Comparison of ENCODE assay signal across 17 cellular contexts in genomic region chr2:140185076-140185475, GRCh38.
A peak's percentile ranks its signal among the peaks of the same experiment; 100 is the strongest.
DNase-seq lines count a peak whose midpoint lies in the region; ATAC-seq and TF ChIP-seq lines count a peak whose summit lies in the region.
"Had no signal": no experiment of that assay in that cellular context is flagged by ENCODE, and none has a peak within 500 bp of the region (broad histone marks: within the 10 kb centered on the region; RNA-seq: fewer than 3 reads in every experiment).

No MANE protein-coding gene starts in this region.

- no peak for TF ChIP-seq CTCF in choroid plexus epithelial cell (conservative IDR thresholded peaks at IDR 0.05; ENCODE audit: low read depth, low read length)

- no peak overlapping the region for H3K4me3 ChIP-seq in choroid plexus epithelial cell (ENCODE audit: low read depth, low read length)
- H3K4me3 ChIP-seq: BLaER1 treated with 17β-estradiol and CSF1 and Interleukin-3, amounts not matched to agents 10 nM and 100 nM; GM12878 had no signal

- DNase-seq in NCI-H446 treated with DMSO at 0.1 percent for 48 hours (lab: John Stamatoyannopoulos, UW) (peak; percentile 27), cerebellar cortex (ENCODE audit: low spot score) (peak; percentile 61), choroid plexus epithelial cell (ENCODE audit: low read depth) (peak; percentile 31), GM19238 (ENCODE audit: insufficient read length, low spot score) (no peak), AG08396 (ENCODE audit: low spot score) (no peak)
- DNase-seq: 8988T; ACHN; AML-193; Caco-2; Calu3; CD4-positive, alpha-beta T cell; CD8-positive, alpha-beta T cell; DMS79 treated with DMSO at 0.1 percent for 48 hours; GDM1 had no signal

- ATAC-seq in HG02981 (IDR thresholded peaks at IDR 0.05; ENCODE audit: unreplicated experiment), result no peak
- ATAC-seq: CD8-positive, alpha-beta T cell; GM12878 had no signal

Comparison
In these comparisons a context has a peak if more than half of its experiments do, and no peak if none do; other contexts are left out.
1. DNase-seq: peak in NCI-H446 treated with DMSO at 0.1 percent for 48 hours (single experiment), cerebellar cortex (single experiment) and choroid plexus epithelial cell (single experiment); none in GM19238 (single experiment) and AG08396 (single experiment).